In the genomic region with DNA sequence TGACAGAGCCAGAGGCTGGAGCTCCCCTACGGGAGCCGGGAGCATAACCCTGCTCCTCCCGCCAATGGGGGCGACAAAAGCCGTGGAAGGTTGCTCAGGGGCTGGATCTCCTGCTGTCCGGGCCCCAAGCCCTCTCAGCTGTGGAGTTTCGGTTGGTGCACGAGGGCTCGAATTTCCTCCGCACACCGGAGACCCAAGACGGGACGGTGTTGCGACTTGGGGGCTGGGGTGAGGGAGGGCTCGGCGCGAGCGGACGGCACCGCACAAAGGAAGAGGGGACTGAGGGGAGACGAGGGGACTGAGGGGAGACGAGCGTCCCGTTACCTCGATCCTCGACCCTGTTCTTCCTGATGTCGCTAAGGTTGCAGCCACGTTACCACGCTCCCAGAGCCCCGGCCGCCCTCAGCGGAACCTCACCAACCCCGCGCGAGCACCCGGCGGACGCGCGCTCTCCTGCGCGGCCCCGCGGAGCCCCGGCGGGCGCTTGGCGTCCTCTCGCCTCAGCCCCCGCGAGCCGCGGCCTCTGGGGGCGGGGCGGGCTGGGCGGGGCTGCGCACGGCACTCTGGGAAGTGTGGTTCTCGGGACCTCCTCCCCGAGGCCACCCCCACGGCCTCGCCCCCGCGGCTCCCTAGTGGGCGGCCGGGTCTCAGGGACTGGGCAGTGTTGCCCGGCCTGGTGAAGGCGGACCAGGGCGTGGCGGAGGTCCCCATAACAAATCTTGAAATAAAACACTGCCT, we compare ENCODE assay signal across 1 cellular context.
TF ChIP-seq lines count a peak whose summit lies in the region.

Gene KLHL8, minus strand, starts transcription at position 525 of the 738 bp plus-strand sequence. CDS start 25,079 bp downstream, outside the sequence.

TF ChIP-seq in K562, 482 proteins besides CTCF, POLR2A, EP300 and RAD21 (continued from another document and continues in another):
- peak; percentile 70 to 89; a peak in 2 of 4 replicates for TF ChIP-seq UBTF (IDR thresholded peaks at IDR 0.05; ENCODE audit: borderline replicate concordance in 1 of 2, low read depth in 2 of 2, low read length in 2 of 2)
- peak; percentile 56; the same call in 1 of the 2 replicates for TF ChIP-seq ZBTB9 (CRISPR knock-in tag; IDR thresholded peaks at IDR 0.05)
- peak in 2 of 3 experiments; percentile 70 to 71 for TF ChIP-seq YY1 (IDR thresholded peaks at IDR 0.05; ENCODE audit: borderline replicate concordance in 1 of 3, control insufficient read depth in 1 of 3, extremely low read depth in 1 of 3, insufficient read depth in 3 of 3, insufficient read length in 1 of 3, insufficient replicate concordance in 2 of 3, low read depth in 1 of 3, low read length in 2 of 3)
- TF ChIP-seq ZNF282 (CRISPR knock-in tag; IDR thresholded peaks at IDR 0.05) = no peak
- peak; percentile 72 for TF ChIP-seq CCNT2 (IDR thresholded peaks at IDR 0.05; ENCODE audit: borderline replicate concordance, extremely low read depth, insufficient read length, low read depth, low read length)
- peak; percentile 67 for TF ChIP-seq RBM22 (IDR thresholded peaks at IDR 0.05; ENCODE audit: low read depth, low read length, poor library complexity, severe bottlenecking)
- TF ChIP-seq POLR2G (IDR thresholded peaks at IDR 0.05; ENCODE audit: low read depth, low read length) = peak; percentile 91
- TF ChIP-seq HDAC1 (IDR thresholded peaks at IDR 0.05) = peak in 1 of 2 experiments; percentile 80; a peak in 2 of 4 replicates
- TF ChIP-seq FOXP4 (CRISPR knock-in tag; IDR thresholded peaks at IDR 0.05; ENCODE audit: borderline replicate concordance) = 0 out of 2 replicates have a peak, but pooled peaks have one; percentile 37
- peak; percentile 59; the same call in 1 of the 2 replicates for TF ChIP-seq ZNF740 (CRISPR knock-in tag; IDR thresholded peaks at IDR 0.05)
- TF ChIP-seq ZNF740 (tag; IDR thresholded peaks at IDR 0.05) = no peak
- peak; percentile 42; the same call in 1 of the 2 replicates for TF ChIP-seq CTBP1 (IDR thresholded peaks at IDR 0.05; ENCODE audit: borderline replicate concordance)
- TF ChIP-seq, protein P1, sequence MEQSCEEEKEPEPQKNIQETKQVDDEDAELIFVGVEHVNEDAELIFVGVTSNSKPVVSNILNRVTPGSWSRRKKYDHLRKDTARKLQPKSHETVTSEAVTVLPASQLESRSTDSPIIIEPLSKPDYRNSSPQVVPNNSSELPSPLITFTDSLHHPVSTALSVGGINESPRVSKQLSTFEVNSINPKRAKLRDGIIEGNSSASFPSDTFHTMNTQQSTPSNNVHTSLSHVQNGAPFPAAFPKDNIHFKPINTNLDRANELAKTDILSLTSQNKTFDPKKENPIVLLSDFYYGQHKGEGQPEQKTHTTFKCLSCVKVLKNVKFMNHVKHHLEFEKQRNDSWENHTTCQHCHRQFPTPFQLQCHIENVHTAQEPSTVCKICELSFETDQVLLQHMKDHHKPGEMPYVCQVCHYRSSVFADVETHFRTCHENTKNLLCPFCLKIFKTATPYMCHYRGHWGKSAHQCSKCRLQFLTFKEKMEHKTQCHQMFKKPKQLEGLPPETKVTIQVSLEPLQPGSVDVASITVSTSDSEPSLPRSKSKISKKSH (CRISPR knock-in tag; IDR thresholded peaks at IDR 0.05) = no peak
- TF ChIP-seq CBX1 (IDR thresholded peaks at IDR 0.05; ENCODE audit: low read depth) = peak; percentile 23; the same call in 1 of the 2 replicates
- TF ChIP-seq POLR2AphosphoS5 (IDR thresholded peaks at IDR 0.05; ENCODE audit: control insufficient read depth, insufficient read depth, low read depth, low read length) = peak; percentile 90
- peak; percentile 85 for TF ChIP-seq ZNF407 (IDR thresholded peaks at IDR 0.05; ENCODE audit: low read depth)
- TF ChIP-seq MXD1 (CRISPR knock-in tag; IDR thresholded peaks at IDR 0.05; ENCODE audit: borderline replicate concordance, poor library complexity, severe bottlenecking) = no peak
- TF ChIP-seq RBM14 (IDR thresholded peaks at IDR 0.05; ENCODE audit: borderline replicate concordance, insufficient read depth, low read depth, low read length) = 0 out of 2 replicates have a peak, but pooled peaks have one; percentile 17
- TF ChIP-seq ZMIZ1 (IDR thresholded peaks at IDR 0.05; ENCODE audit: low read depth in 2 of 2, low read length in 2 of 2) = peak in 1 of 2 experiments; percentile 51; a peak in 1 of 4 replicates
- peak; percentile 42; the same call in 1 of the 2 replicates for TF ChIP-seq TAF7 (tag; IDR thresholded peaks at IDR 0.05)
- no peak for TF ChIP-seq PRPF4 (IDR thresholded peaks at IDR 0.05; ENCODE audit: insufficient read depth, low read depth, low read length, poor library complexity, severe bottlenecking)
- TF ChIP-seq FOXJ2 (tag; IDR thresholded peaks at IDR 0.05) = 0 out of 2 replicates have a peak, but pooled peaks have one; percentile 35
- peak; percentile 59 for TF ChIP-seq MBD2 (IDR thresholded peaks at IDR 0.05; ENCODE audit: borderline replicate concordance, low read depth)
